Comparison of ENCODE assay signal across 8 cellular contexts in the genomic region with DNA sequence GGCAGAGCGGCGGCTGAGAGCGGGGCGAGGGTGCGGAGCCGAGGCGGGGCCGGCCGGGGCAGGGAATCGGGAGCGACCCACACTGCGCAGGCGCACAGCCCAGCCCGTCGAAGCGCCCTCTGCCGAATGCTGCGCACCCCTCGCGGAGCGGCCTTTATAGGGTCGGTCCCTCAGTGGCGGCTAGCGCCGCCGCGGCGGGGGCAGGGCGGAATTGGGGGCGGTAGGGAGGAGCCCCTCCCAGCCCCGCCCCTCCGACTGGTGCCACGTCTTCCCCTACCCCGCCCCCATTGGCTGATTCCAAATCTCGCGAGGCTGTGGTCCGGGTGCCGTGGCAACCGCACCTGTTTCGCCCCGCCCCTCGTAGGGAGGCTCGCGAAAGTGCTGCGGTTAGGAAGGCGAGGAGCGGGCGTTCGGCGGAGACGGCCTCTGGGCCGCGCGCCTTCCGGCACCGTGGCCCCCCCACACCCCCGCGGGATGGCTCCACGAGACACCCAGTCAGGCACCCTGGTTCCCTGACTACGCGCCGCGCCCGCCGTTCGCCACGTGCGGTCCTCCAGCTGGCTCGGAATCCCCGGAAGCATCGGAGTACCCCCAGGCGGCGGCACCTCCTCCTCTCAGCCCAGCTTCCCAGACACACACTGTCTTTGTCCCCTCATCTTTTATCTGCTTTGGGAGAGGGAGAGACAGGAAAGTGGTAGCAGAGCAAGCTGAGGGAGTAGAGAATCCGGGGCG. TPM values are rescaled to one million over a fixed set of nuclear protein-coding genes. Genes with fewer than 3 reads are reported as not detected.
DNase-seq lines count a peak whose midpoint lies in the region; ATAC-seq, FAIRE-seq and TF ChIP-seq lines count a peak whose summit lies in the region.

A gene (minus strand): TSS at position 128 of the 732 bp plus-strand sequence. CDS start 157 bp downstream, outside the sequence.

- H3K27me3 ChIP-seq in heart left ventricle, result no peaks in the 10 kb centered on the region
- H3K27me3 ChIP-seq in upper lobe of left lung, result no peaks in the 10 kb centered on the region

- DNase-seq in GM12891 (ENCODE audit: insufficient read length, low spot score) (peak; percentile 98), NCI-H1436 (lab: John Stamatoyannopoulos, UW) (peak; percentile 99), T follicular helper cell (ENCODE audit: low read depth) (peak; percentile 100), heart left ventricle (peak; percentile 98 to 100 (median 99)), posterior cingulate gyrus (peak; percentile 97 to 100 (median 99)), upper lobe of left lung (peak; percentile 97 to 100)

- H3K36me3 ChIP-seq in heart left ventricle (peaks cover 0 to 13% (median 9%) of the 10 kb centered on the region in 9 donors), upper lobe of left lung (peaks cover 0 to 9% (median 4%) of the 10 kb centered on the region in 4 donors)

- intact Hi-C loops in heart left ventricle (cut with DNase I), result no loop called here
- intact Hi-C loops in posterior cingulate gyrus (cut with DNase I), result loop anchor here (1.0 kb wide), 1 partner anchor 46 kb away; a partner anchor contains a TSS

- TF ChIP-seq EP300 in upper lobe of left lung (IDR thresholded peaks at IDR 0.05), result peak in 1 of 4 donors; percentile 69

- TF ChIP-seq CTCF in heart left ventricle (IDR thresholded peaks at IDR 0.05), result peak in 11 of 12 donors; percentile 29 to 76 (median 57)
- TF ChIP-seq CTCF in upper lobe of left lung (IDR thresholded peaks at IDR 0.05), result peak in 5 of 6 experiments; percentile 31 to 74 (median 61)

- H3K27ac ChIP-seq in adipose tissue (ENCODE audit: low read depth, low read length) (peak within 1 kb of the TSS; percentile 92), heart left ventricle (peak within 1 kb of the TSS; percentile 69 to 98 (median 92)), upper lobe of left lung (peak within 1 kb of the TSS; percentile 91 to 98 (median 93))

- peak; percentile 68 for ATAC-seq in HG02840 (IDR thresholded peaks at IDR 0.05; ENCODE audit: low FRiP score, unreplicated experiment)
- ATAC-seq in heart left ventricle, result peak; percentile 91 to 95 (median 93)
- ATAC-seq in upper lobe of left lung (ENCODE audit: low FRiP score in 2 of 2), result peak; percentile 95 to 97

- H3K4me3 ChIP-seq in heart left ventricle (peak within 1 kb of the TSS; percentile 66 to 98 (median 88)), upper lobe of left lung (peak within 1 kb of the TSS; percentile 62 to 96 (median 79))

- H3K4me1 ChIP-seq in heart left ventricle (peaks cover 2 to 70% (median 56%) of the 10 kb centered on the region in 12 donors), upper lobe of left lung (peaks cover 45 to 61% (median 55%) of the 10 kb centered on the region in 4 donors)

- peak; percentile 99 for FAIRE-seq in GM12891 (lab: Jason Lieb, UNC)

- H3K9me3 ChIP-seq in heart left ventricle (no peaks in the 10 kb centered on the region), upper lobe of left lung (no peaks in the 10 kb centered on the region)

- TF ChIP-seq POLR2A in GM12891 (IDR thresholded peaks at IDR 0.05; ENCODE audit: low read depth, low read length) (peak; percentile 99), heart left ventricle (IDR thresholded peaks at IDR 0.05) (peak; percentile 98 to 100), upper lobe of left lung (IDR thresholded peaks at IDR 0.05) (peak; percentile 87 to 100 (median 97))

- WGBS in adipose tissue, 3 donors, result 0% methylated on average over 48 to 75 of the region's 75 CpGs
- WGBS in heart left ventricle, 4 donors, result 0 to 1% (median 0%) methylated on average over 8 to 75 of the region's 75 CpGs
- 0% methylated on average over 2 of the region's 75 CpGs for WGBS in upper lobe of left lung, 2 donors

TF ChIP-seq in GM12891, 5 proteins besides CTCF, POLR2A, EP300 and RAD21:
- peak; percentile 99 for TF ChIP-seq POLR2AphosphoS5 (IDR thresholded peaks at IDR 0.05; ENCODE audit: low read depth, low read length)
- TF ChIP-seq SPI1 (IDR thresholded peaks at IDR 0.05; ENCODE audit: low read depth, low read length), result no peak
- peak; percentile 98 for TF ChIP-seq TAF1 (IDR thresholded peaks at IDR 0.05; ENCODE audit: low read depth, low read length)
- TF ChIP-seq POU2F2 (IDR thresholded peaks at IDR 0.05; ENCODE audit: low read depth, low read length), result peak; percentile 95
- TF ChIP-seq PAX5 (IDR thresholded peaks at IDR 0.05; ENCODE audit: insufficient read depth, low read length, severe bottlenecking), result peak; percentile 51

RNA-seq across cellular contexts. Expression of the gene that starts here (rescaled TPM):
- 84.7 TPM for polyA plus RNA-seq in GM12891 (2012; ENCODE audit: low read depth, missing spikeins)
- polyA plus RNA-seq in adipose tissue, result 10 to 100 TPM; 10.3 to 68.5 (median 22.9) TPM
- 100 to 1,000 TPM in 1 of 9 donors, 10 to 100 TPM in 8; 38.2 to 102 (median 58.2) TPM for total RNA-seq in heart left ventricle
- 10 to 100 TPM; 27.9 to 50.4 TPM for polyA plus RNA-seq in heart left ventricle
- total RNA-seq in upper lobe of left lung, result 100 to 1,000 TPM in 4 of 6 donors, 10 to 100 TPM in 2; 43.0 to 167 (median 103) TPM

Comparison
In these comparisons a context has a peak if more than half of its experiments do, and no peak if none do; other contexts are left out.
1. Peak in every context shown above with its lines: DNase-seq, ATAC-seq, H3K4me3 ChIP-seq and H3K27ac ChIP-seq.